8 cellular contexts compared by ENCODE assay signal in genomic region chr6:43174263-43175112, GRCh38. TPM values are rescaled to one million over a fixed set of nuclear protein-coding genes. Genes with fewer than 3 reads are reported as not detected.
DNase-seq lines count a peak whose midpoint lies in the region; ATAC-seq and TF ChIP-seq lines count a peak whose summit lies in the region.

No MANE protein-coding gene starts in this region.

- TF ChIP-seq EP300 in suprapubic skin (IDR thresholded peaks at IDR 0.05): no peak

- no peak for TF ChIP-seq CTCF in GM06990 (IDR thresholded peaks at IDR 0.05; ENCODE audit: insufficient read depth, low read length, poor library complexity, severe bottlenecking)
- no peak for TF ChIP-seq CTCF in NB4 (IDR thresholded peaks at IDR 0.05; ENCODE audit: low read depth, low read length)
- TF ChIP-seq CTCF in suprapubic skin (IDR thresholded peaks at IDR 0.05): no peak

- peaks cover 41% of the 10 kb centered on the region for H3K4me1 ChIP-seq in suprapubic skin

- no peaks in the 10 kb centered on the region for H3K27me3 ChIP-seq in GM06990 (replicated peaks; ENCODE audit: control insufficient read depth, insufficient read depth, low read length)
- no peaks in the 10 kb centered on the region for H3K27me3 ChIP-seq in suprapubic skin

- H3K36me3 ChIP-seq in GM06990 (ENCODE audit: control insufficient read depth, insufficient read depth, low read length): peaks cover 27% of the 10 kb centered on the region
- peaks cover 41% of the 10 kb centered on the region for H3K36me3 ChIP-seq in SK-N-MC (ENCODE audit: insufficient read depth, low read length)
- peaks cover 34% of the 10 kb centered on the region for H3K36me3 ChIP-seq in suprapubic skin

- DNase-seq in GM06990 (ENCODE audit: extremely low read depth, insufficient read length) (peak; percentile 91), NB4 (ENCODE audit: low read depth) (peak; percentile 100), SK-N-MC (ENCODE audit: low read depth, low spot score) (peak; percentile 80), glomerular endothelial cell (ENCODE audit: extremely low read depth, low read depth, low spot score) (peak; percentile 96), nucleus accumbens (lab: John Stamatoyannopoulos, UW) (peak; percentile 74 to 99 (median 95)), suprapubic skin (ENCODE audit: low spot score in 2 of 2) (peak; percentile 99)
- peak; percentile 91 to 97 for DNase-seq in activated naive CD4-positive, alpha-beta T cell treated with anti-CD3 and anti-CD28 coated beads, Interleukin-2, amount 50 U/mL, for 72 hours (ENCODE audit: low spot score in 2 of 2)

- 0% methylated on average over 16 of the region's 32 CpGs for WGBS in suprapubic skin

- H3K36me3 Mint-ChIP-seq in activated naive CD4-positive, alpha-beta T cell treated with anti-CD3 and anti-CD28 coated beads, Interleukin-2, amount 50 U/mL, for 72 hours: peaks cover 22 to 35% of the 10 kb centered on the region in 2 donors

- ATAC-seq in HG02571 (IDR thresholded peaks at IDR 0.05; ENCODE audit: unreplicated experiment): peak; percentile 66
- peak; percentile 79 to 80 for ATAC-seq in activated naive CD4-positive, alpha-beta T cell treated with anti-CD3 and anti-CD28 coated beads, Interleukin-2, amount 50 U/mL, for 72 hours

- H3K4me3 ChIP-seq in GM06990 (replicated peaks; ENCODE audit: low read depth, low read length): peak overlapping the region; percentile 90
- H3K4me3 ChIP-seq in NB4 (ENCODE audit: low read depth, low read length): peak overlapping the region; percentile 9
- peak overlapping the region; percentile 97 for H3K4me3 ChIP-seq in SK-N-MC
- peak overlapping the region; percentile 51 for H3K4me3 ChIP-seq in suprapubic skin

- H3K27ac Mint-ChIP-seq in activated naive CD4-positive, alpha-beta T cell treated with anti-CD3 and anti-CD28 coated beads, Interleukin-2, amount 50 U/mL, for 72 hours: peak overlapping the region; percentile 88 to 92

- no peaks in the 10 kb centered on the region for H3K9me3 ChIP-seq in SK-N-MC (ENCODE audit: low read depth, low read length)
- H3K9me3 ChIP-seq in suprapubic skin: no peaks in the 10 kb centered on the region

- no peak overlapping the region for H3K9ac ChIP-seq in SK-N-MC (ENCODE audit: insufficient read length)

- H3K27ac ChIP-seq in SK-N-MC (no peak overlapping the region), suprapubic skin (peak overlapping the region; percentile 96)

- no peaks in the 10 kb centered on the region for H3K9me3 Mint-ChIP-seq in activated naive CD4-positive, alpha-beta T cell treated with anti-CD3 and anti-CD28 coated beads, Interleukin-2, amount 50 U/mL, for 72 hours

- no peak for TF ChIP-seq POLR2A in NB4 (IDR thresholded peaks at IDR 0.05; ENCODE audit: extremely low read depth, insufficient read length)
- no peak for TF ChIP-seq POLR2A in suprapubic skin (IDR thresholded peaks at IDR 0.05)

RNA-seq across cellular contexts. Expression of gene SRF, which starts 3.4 kb away (rescaled TPM):
- 10 to 100 TPM; 31.0 to 42.7 TPM for total RNA-seq in activated naive CD4-positive, alpha-beta T cell treated with anti-CD3 and anti-CD28 coated beads, Interleukin-2, amount 50 U/mL, for 72 hours
- total RNA-seq in glomerular endothelial cell (30.1 and 31.4 TPM in 2 replicates), suprapubic skin (10 to 100 TPM; 19.6 to 33.2 (median 28.9) TPM)

RNA-seq across cellular contexts. Expression of gene CUL9, which starts 7.5 kb away (rescaled TPM):
- total RNA-seq in activated naive CD4-positive, alpha-beta T cell treated with anti-CD3 and anti-CD28 coated beads, Interleukin-2, amount 50 U/mL, for 72 hours: 10 to 100 TPM; 45.7 to 88.0 TPM
- 42.1 and 49.7 TPM in 2 replicates for total RNA-seq in glomerular endothelial cell
- 100 to 1,000 TPM in 2 of 4 donors, 10 to 100 TPM in 2; 51.8 to 130 (median 92.4) TPM for total RNA-seq in suprapubic skin

RNA-seq across cellular contexts. Expression of gene DNPH1, which starts 54.8 kb away (rescaled TPM):
- total RNA-seq in activated naive CD4-positive, alpha-beta T cell treated with anti-CD3 and anti-CD28 coated beads, Interleukin-2, amount 50 U/mL, for 72 hours: 10 to 100 TPM; 39.3 to 73.5 TPM
- total RNA-seq in glomerular endothelial cell (87.5 and 133 TPM in 2 replicates), suprapubic skin (10 to 100 TPM; 21.9 to 88.4 (median 74.4) TPM)

Comparison
In these comparisons a context has a peak if more than half of its experiments do, and no peak if none do; other contexts are left out.
1. H3K4me3 ChIP-seq: peak in every context shown above with its lines; median percentile 97 in SK-N-MC; 90 in GM06990; 51 in suprapubic skin; 9 in NB4.